1 cellular context compared by ENCODE assay signal in genomic region chr3:52743721-52744120, GRCh38.
TF ChIP-seq lines count a peak whose summit lies in the region.

No MANE protein-coding gene starts in this region.

TF ChIP-seq in liver, 16 proteins besides CTCF, POLR2A, EP300 and RAD21 (continued from another document):
- TF ChIP-seq EGR1 (IDR thresholded peaks at IDR 0.05; ENCODE audit: low read depth in 2 of 2) = no peak
- no peak for TF ChIP-seq GABPA (IDR thresholded peaks at IDR 0.05 in 1 of 2, conservative IDR thresholded peaks at IDR 0.05 in 1 of 2)
- no peak for TF ChIP-seq HNF4G (IDR thresholded peaks at IDR 0.05)
- no peak for TF ChIP-seq REST (IDR thresholded peaks at IDR 0.05)
- no peak for TF ChIP-seq TAF1 (conservative IDR thresholded peaks at IDR 0.05)
- TF ChIP-seq SP1 (IDR thresholded peaks at IDR 0.05) = no peak
- TF ChIP-seq YY1 (IDR thresholded peaks at IDR 0.05) = peak; percentile 38
- no peak for TF ChIP-seq RXRA (IDR thresholded peaks at IDR 0.05)
